ENCODE assay signal across 8 cellular contexts in genomic region chr20:36744764-36745191, GRCh38. TPM values are rescaled to one million over a fixed set of nuclear protein-coding genes. Genes with fewer than 3 reads are reported as not detected.
DNase-seq lines count a peak whose midpoint lies in the region; ATAC-seq, FAIRE-seq and TF ChIP-seq lines count a peak whose summit lies in the region.

No MANE protein-coding gene starts in this region.

- no peaks in the 10 kb centered on the region for H3K9me3 ChIP-seq in BE2C
- no peaks in the 10 kb centered on the region for H3K9me3 ChIP-seq in astrocyte (ENCODE audit: insufficient read depth, low read depth, low read length)
- H3K9me3 ChIP-seq in hepatocyte (ENCODE audit: low read depth) = no peaks in the 10 kb centered on the region
- H3K9me3 ChIP-seq in smooth muscle cell (replicated peaks; ENCODE audit: low read depth) = no peaks in the 10 kb centered on the region

- no peak for TF ChIP-seq CTCF in BE2C (IDR thresholded peaks at IDR 0.05; ENCODE audit: low read depth, low read length)
- no peak for TF ChIP-seq CTCF in astrocyte (IDR thresholded peaks at IDR 0.05; ENCODE audit: insufficient read depth, low read depth, low read length)
- no peak for TF ChIP-seq CTCF in hepatocyte (IDR thresholded peaks at IDR 0.05; ENCODE audit: poor library complexity)
- TF ChIP-seq CTCF in smooth muscle cell (IDR thresholded peaks at IDR 0.05; ENCODE audit: borderline replicate concordance, insufficient read depth, poor library complexity, severe bottlenecking) = no peak

- H3K36me3 Mint-ChIP-seq in astrocyte (ENCODE audit: low read depth, unreplicated experiment) = no peaks in the 10 kb centered on the region

- H3K9me2 ChIP-seq in hepatocyte (replicated peaks; ENCODE audit: insufficient read depth) = no peaks in the 10 kb centered on the region

- H4K20me1 ChIP-seq in astrocyte (ENCODE audit: insufficient read depth, low read length) (peaks cover 27% of the 10 kb centered on the region), hepatocyte (ENCODE audit: insufficient read depth, poor library complexity, severe bottlenecking) (no peaks in the 10 kb centered on the region), smooth muscle cell (ENCODE audit: low read depth) (peaks cover 44% of the 10 kb centered on the region)

- no peaks in the 10 kb centered on the region for H3K79me2 ChIP-seq in astrocyte (ENCODE audit: insufficient read depth, low read length)
- H3K79me2 ChIP-seq in hepatocyte = peaks cover 6% of the 10 kb centered on the region
- no peaks in the 10 kb centered on the region for H3K79me2 ChIP-seq in smooth muscle cell (ENCODE audit: low read depth)

- H3K27ac Mint-ChIP-seq in astrocyte (ENCODE audit: unreplicated experiment) = no peak overlapping the region

- peak overlapping the region; percentile 92 for H3K4me3 Mint-ChIP-seq in astrocyte (ENCODE audit: unreplicated experiment)

- peak overlapping the region; percentile 100 for H3K4me2 ChIP-seq in astrocyte (ENCODE audit: low read length)
- H3K4me2 ChIP-seq in hepatocyte = peak overlapping the region; percentile 99
- H3K4me2 ChIP-seq in smooth muscle cell = peak overlapping the region; percentile 89

- H2AFZ ChIP-seq in astrocyte (ENCODE audit: low read depth, low read length) (peak overlapping the region; percentile 90), hepatocyte (peak overlapping the region; percentile 94), smooth muscle cell (ENCODE audit: low read depth) (no peak overlapping the region)

- no peaks in the 10 kb centered on the region for H3K9me3 Mint-ChIP-seq in astrocyte (ENCODE audit: unreplicated experiment)

- H3K4me3 ChIP-seq in BE2C (ENCODE audit: low read depth, low read length) = peak overlapping the region; percentile 86
- H3K4me3 ChIP-seq in astrocyte (ENCODE audit: insufficient read depth, low read depth, low read length) = peak overlapping the region; percentile 75
- no peak overlapping the region for H3K4me3 ChIP-seq in hepatocyte
- peak overlapping the region; percentile 82 for H3K4me3 ChIP-seq in smooth muscle cell

- 16% methylated on average over 6 of the region's 8 CpGs for WGBS in hepatocyte (ENCODE audit: low lambda C conversion rate, missing lambda C conversion rate)
- 11% methylated on average over 8 of the region's 8 CpGs for WGBS in smooth muscle cell (ENCODE audit: low lambda C conversion rate)

- ATAC-seq in HG03354 (IDR thresholded peaks at IDR 0.05; ENCODE audit: poor library complexity, severe bottlenecking, unreplicated experiment) (no peak), GM19035 (IDR thresholded peaks at IDR 0.05; ENCODE audit: unreplicated experiment) (no peak), GM18502 (IDR thresholded peaks at IDR 0.05; ENCODE audit: poor library complexity, unreplicated experiment) (no peak)

- no peaks in the 10 kb centered on the region for H3K27me3 Mint-ChIP-seq in astrocyte (ENCODE audit: low read depth, unreplicated experiment)

- DNase-seq in BE2C = peak; percentile 63
- peak; percentile 18 for DNase-seq in HT1080 (ENCODE audit: low read depth)
- DNase-seq in astrocyte (ENCODE audit: low read depth) = no peak
- DNase-seq in hepatocyte (ENCODE audit: low spot score) = peak; percentile 7
- no peak for DNase-seq in smooth muscle cell (lab: John Stamatoyannopoulos, UW; ENCODE audit: unreplicated experiment)

- H3F3A ChIP-seq in smooth muscle cell (ENCODE audit: low read depth) = no peaks in the 10 kb centered on the region

- FAIRE-seq in astrocyte (lab: Jason Lieb, UNC) = no peak

- H3K9ac ChIP-seq in astrocyte (ENCODE audit: low read length) (no peak overlapping the region), smooth muscle cell (ENCODE audit: low read depth) (no peak overlapping the region)

- peaks cover 11% of the 10 kb centered on the region for H3K4me1 Mint-ChIP-seq in astrocyte (ENCODE audit: low read depth, unreplicated experiment)

- H3K27ac ChIP-seq in astrocyte (ENCODE audit: low read depth, low read length) (no peak overlapping the region), hepatocyte (no peak overlapping the region), smooth muscle cell (ENCODE audit: low read depth) (no peak overlapping the region)

- H3K36me3 ChIP-seq in BE2C (no peaks in the 10 kb centered on the region), astrocyte (ENCODE audit: insufficient read depth, low read length) (no peaks in the 10 kb centered on the region), hepatocyte (replicated peaks; ENCODE audit: insufficient read depth, low read depth) (no peaks in the 10 kb centered on the region), smooth muscle cell (ENCODE audit: low read depth) (no peaks in the 10 kb centered on the region)

- peaks cover 13% of the 10 kb centered on the region for H3K4me1 ChIP-seq in BE2C
- peaks cover 12% of the 10 kb centered on the region for H3K4me1 ChIP-seq in astrocyte (ENCODE audit: insufficient read depth, low read length)
- H3K4me1 ChIP-seq in hepatocyte (ENCODE audit: insufficient read depth) = peaks cover 12% of the 10 kb centered on the region
- H3K4me1 ChIP-seq in smooth muscle cell (ENCODE audit: low read depth) = peaks cover 12% of the 10 kb centered on the region

- H3K27me3 ChIP-seq in BE2C (no peaks in the 10 kb centered on the region), astrocyte (ENCODE audit: insufficient read depth, low read length) (no peaks in the 10 kb centered on the region), hepatocyte (no peaks in the 10 kb centered on the region), smooth muscle cell (ENCODE audit: low read depth) (peaks cover 44% of the 10 kb centered on the region)

RNA-seq across cellular contexts. Expression of gene NDRG3, which starts 1.1 kb away (rescaled TPM):
- 20.3 TPM for polyA plus RNA-seq in BE2C (2012; ENCODE audit: insufficient read depth, insufficient read length, low read depth)
- total RNA-seq in HT1080 (2014; rRNA removed; shearing (Covaris generic)) = 20.7 and 36.6 TPM in 2 replicates
- polyA plus RNA-seq in HT1080 (2015; cell fraction: cytosol; rRNA removed) = 25.1 and 30.7 TPM in 2 replicates
- 20.4 and 22.4 TPM in 2 replicates for polyA plus RNA-seq in HT1080 (2015; cell fraction: nucleus; rRNA removed)
- total RNA-seq in astrocyte = 30.4 and 33.1 TPM in 2 replicates
- 18.2 and 19.1 TPM in 2 replicates for total RNA-seq in hepatocyte
- polyA plus RNA-seq in hepatocyte = 13.6 and 19.5 TPM in 2 replicates
- total RNA-seq in smooth muscle cell = 14.6 and 16.3 TPM in 2 replicates
- polyA plus RNA-seq in smooth muscle cell = 13.4 and 18.7 TPM in 2 replicates

RNA-seq across cellular contexts. Expression of gene DSN1, which starts 28.8 kb away (rescaled TPM):
- 3.9 TPM for polyA plus RNA-seq in BE2C (2012; ENCODE audit: insufficient read depth, insufficient read length, low read depth)
- total RNA-seq in HT1080 (2014; rRNA removed; shearing (Covaris generic)) = 24.4 and 25.5 TPM in 2 replicates
- 18.1 and 18.2 TPM in 2 replicates for polyA plus RNA-seq in HT1080 (2015; cell fraction: cytosol; rRNA removed)
- 22.3 and 22.5 TPM in 2 replicates for polyA plus RNA-seq in HT1080 (2015; cell fraction: nucleus; rRNA removed)
- 5.8 and 6.1 TPM in 2 replicates for total RNA-seq in astrocyte
- 10.3 and 12.7 TPM in 2 replicates for total RNA-seq in hepatocyte
- 9.2 and 9.5 TPM in 2 replicates for polyA plus RNA-seq in hepatocyte
- total RNA-seq in smooth muscle cell = 17.0 and 23.0 TPM in 2 replicates
- 15.1 and 17.4 TPM in 2 replicates for polyA plus RNA-seq in smooth muscle cell

Comparison
In these comparisons a context has a peak if more than half of its experiments do, and no peak if none do; other contexts are left out.
1. DNase-seq: peak in BE2C (single experiment), HT1080 (single experiment) and hepatocyte (single experiment); none in astrocyte (single experiment) and smooth muscle cell (single experiment).
2. Peak in every context shown above with its lines, with median percentiles within 50 percentile points of each other: H3K4me2 ChIP-seq.